Comparison of ENCODE assay signal across 8 cellular contexts in the genomic region with DNA sequence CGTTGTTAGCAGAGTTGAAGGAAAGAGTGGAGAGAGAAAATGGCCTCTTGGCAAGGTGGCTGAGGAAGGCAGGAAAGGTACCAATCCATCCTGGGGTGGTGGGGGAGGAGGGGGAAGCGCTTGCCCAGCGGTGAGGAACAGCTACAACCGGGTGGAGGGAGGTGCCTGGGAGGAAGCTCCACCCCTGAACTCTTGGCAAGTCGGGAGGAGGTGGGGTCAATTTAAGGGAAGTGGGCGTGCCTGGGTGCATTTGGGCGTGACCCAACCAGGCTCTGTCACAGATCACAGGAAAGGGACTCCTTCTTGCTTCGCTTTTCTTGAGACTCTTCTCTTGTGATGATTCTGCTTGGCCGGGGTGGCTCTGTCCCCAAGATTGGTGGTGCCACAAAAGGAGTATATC. TPM values are rescaled to one million over a fixed set of nuclear protein-coding genes. Genes with fewer than 3 reads are reported as not detected.
A peak's percentile ranks its signal among the peaks of the same experiment; 100 is the strongest.
DNase-seq lines count a peak whose midpoint lies in the region; ATAC-seq and TF ChIP-seq lines count a peak whose summit lies in the region.

No MANE protein-coding gene starts in this region.

- TF ChIP-seq CTCF in PC-3 (conservative IDR thresholded peaks at IDR 0.05; ENCODE audit: low read depth, low read length) (no peak), fibroblast of villous mesenchyme (IDR thresholded peaks at IDR 0.05; ENCODE audit: insufficient read depth, low read depth, low read length) (no peak)

- no peak overlapping the region for H3K4me2 ChIP-seq in PC-3 (ENCODE audit: low read length)

- POLR2A ChIA-PET in PC-3 (lab: Charles Lee; ENCODE audit: unreplicated experiment), result interaction anchor here (0.6 kb wide), 1 partner anchor 311 kb away, joined by 3 read pairs; no protein-coding TSS in a partner anchor

- no peak overlapping the region for H3K9ac ChIP-seq in PC-3 (ENCODE audit: low read length)

- CTCF ChIA-PET in PC-3 (lab: Charles Lee), result no interaction called here

- no peaks in the 10 kb centered on the region for H3K79me2 ChIP-seq in PC-3 (ENCODE audit: low read length)

- H3K4me3 Mint-ChIP-seq in activated T-cell treated with anti-CD3 and anti-CD28 coated beads, Interleukin-2, amount 50 U/mL, for 4 hours, result peak overlapping the region; percentile 44

- H3K9me2 ChIP-seq in PC-3 (replicated peaks; ENCODE audit: low read length), result no peaks in the 10 kb centered on the region

- ATAC-seq in GM19025 (IDR thresholded peaks at IDR 0.05; ENCODE audit: low read depth, unreplicated experiment) (peak; percentile 99), HG03097 (IDR thresholded peaks at IDR 0.05; ENCODE audit: low FRiP score, unreplicated experiment) (peak; percentile 92), PC-3 (peak; percentile 42)
- ATAC-seq in activated T-cell treated with anti-CD3 and anti-CD28 coated beads, Interleukin-2, amount 50 U/mL, for 4 hours, result peak; percentile 97 to 100

- no peaks in the 10 kb centered on the region for H4K20me1 ChIP-seq in PC-3 (ENCODE audit: low read length)

- H3K4me1 ChIP-seq in PC-3 (ENCODE audit: insufficient read depth, low read length), result no peaks in the 10 kb centered on the region; the same call in 1 of the 2 replicates

- no peaks in the 10 kb centered on the region for H3F3A ChIP-seq in PC-3 (ENCODE audit: low read length, unreplicated experiment)

- peaks cover 11% of the 10 kb centered on the region for H3K4me1 Mint-ChIP-seq in activated T-cell treated with anti-CD3 and anti-CD28 coated beads, Interleukin-2, amount 50 U/mL, for 4 hours (ENCODE audit: low read depth)

- peak; percentile 55 to 59 for DNase-seq in AML-193 (lab: John Stamatoyannopoulos, UW)
- peak; percentile 43 for DNase-seq in PC-3
- DNase-seq in activated T-cell treated with anti-CD3 and anti-CD28 coated beads, Interleukin-2, amount 50 U/mL, for 4 hours, result peak; percentile 69
- DNase-seq in fibroblast of villous mesenchyme (ENCODE audit: low read depth), result peak; percentile 65
- peak; percentile 8 for DNase-seq in putamen (ENCODE audit: low spot score)
- no peak for DNase-seq in NCI-H1105 treated with DMSO at 0.1 percent for 48 hours (lab: John Stamatoyannopoulos, UW)

- H3K4me3 ChIP-seq in PC-3 (ENCODE audit: low read length) (no peak overlapping the region), fibroblast of villous mesenchyme (ENCODE audit: low read depth, low read length) (no peak overlapping the region)

- no peak overlapping the region for H2AFZ ChIP-seq in PC-3 (ENCODE audit: low read length)

- intact Hi-C loops in PC-3 (cut with micrococcal nuclease), result no loop called here

- H3K9me3 ChIP-seq in PC-3 (ENCODE audit: low read length), result no peaks in the 10 kb centered on the region

- H3K9me3 Mint-ChIP-seq in activated T-cell treated with anti-CD3 and anti-CD28 coated beads, Interleukin-2, amount 50 U/mL, for 4 hours, result no peaks in the 10 kb centered on the region

- no TSS peak for BruUV-seq in PC-3 (replicated peaks; lab: Mats Ljungman, UMichigan)

- no peaks in the 10 kb centered on the region for H3K27me3 ChIP-seq in PC-3 (ENCODE audit: low read length)

- peaks cover 6% of the 10 kb centered on the region; the same call in 1 of the 2 replicates for H3K36me3 ChIP-seq in PC-3 (ENCODE audit: low read depth, low read length)

- H3K27ac ChIP-seq in PC-3 (ENCODE audit: low read length), result no peak overlapping the region

- no peaks in the 10 kb centered on the region for H3K27me3 Mint-ChIP-seq in activated T-cell treated with anti-CD3 and anti-CD28 coated beads, Interleukin-2, amount 50 U/mL, for 4 hours (ENCODE audit: low read depth)

- peaks cover 14% of the 10 kb centered on the region for H3K36me3 Mint-ChIP-seq in activated T-cell treated with anti-CD3 and anti-CD28 coated beads, Interleukin-2, amount 50 U/mL, for 4 hours (ENCODE audit: insufficient read depth)

RNA-seq across cellular contexts. Expression of a gene that starts 41.7 kb away (rescaled TPM):
- total RNA-seq in PC-3 (2014; rRNA removed), result 3.1 and 3.9 TPM in 2 replicates
- 1 to 10 TPM; 7.9 to 9.0 (median 8.8) TPM for total RNA-seq in activated T-cell treated with anti-CD3 and anti-CD28 coated beads, Interleukin-2, amount 50 U/mL, for 4 hours
- total RNA-seq in fibroblast of villous mesenchyme, result 1.3 and 2.6 TPM in 2 replicates

Comparison
In these comparisons a context has a peak if more than half of its experiments do, and no peak if none do; other contexts are left out.
1. ATAC-seq: peak in every context shown above with its lines; median percentile 99 in GM19025; 98 in activated T-cell treated with anti-CD3 and anti-CD28 coated beads, Interleukin-2, amount 50 U/mL, for 4 hours; 92 in HG03097; 42 in PC-3.